In genomic region chr3:65181397-65181871, GRCh38 we compare ENCODE assay signal across 1 cellular context.
TF ChIP-seq lines count a peak whose summit lies in the region.

No MANE protein-coding gene starts in this region.

TF ChIP-seq in GM23338, 12 proteins besides CTCF, POLR2A, EP300 and RAD21 (continued from another document):
- TF ChIP-seq REST (IDR thresholded peaks at IDR 0.05; ENCODE audit: unreplicated experiment) (no peak), ZNF114 (CRISPR knock-in tag; IDR thresholded peaks at IDR 0.05) (no peak), CREB1 (CRISPR knock-in tag; IDR thresholded peaks at IDR 0.05; ENCODE audit: low read depth) (no peak), EZH2phosphoT487 (IDR thresholded peaks at IDR 0.05; ENCODE audit: unreplicated experiment) (no peak), NANOG (IDR thresholded peaks at IDR 0.05; ENCODE audit: borderline replicate concordance) (no peak)
